ENCODE assay signal across 8 cellular contexts in genomic region chr7:832292-832967, GRCh38.
DNase-seq lines count a peak whose midpoint lies in the region; ATAC-seq lines count a peak whose summit lies in the region.

A gene with protein sequence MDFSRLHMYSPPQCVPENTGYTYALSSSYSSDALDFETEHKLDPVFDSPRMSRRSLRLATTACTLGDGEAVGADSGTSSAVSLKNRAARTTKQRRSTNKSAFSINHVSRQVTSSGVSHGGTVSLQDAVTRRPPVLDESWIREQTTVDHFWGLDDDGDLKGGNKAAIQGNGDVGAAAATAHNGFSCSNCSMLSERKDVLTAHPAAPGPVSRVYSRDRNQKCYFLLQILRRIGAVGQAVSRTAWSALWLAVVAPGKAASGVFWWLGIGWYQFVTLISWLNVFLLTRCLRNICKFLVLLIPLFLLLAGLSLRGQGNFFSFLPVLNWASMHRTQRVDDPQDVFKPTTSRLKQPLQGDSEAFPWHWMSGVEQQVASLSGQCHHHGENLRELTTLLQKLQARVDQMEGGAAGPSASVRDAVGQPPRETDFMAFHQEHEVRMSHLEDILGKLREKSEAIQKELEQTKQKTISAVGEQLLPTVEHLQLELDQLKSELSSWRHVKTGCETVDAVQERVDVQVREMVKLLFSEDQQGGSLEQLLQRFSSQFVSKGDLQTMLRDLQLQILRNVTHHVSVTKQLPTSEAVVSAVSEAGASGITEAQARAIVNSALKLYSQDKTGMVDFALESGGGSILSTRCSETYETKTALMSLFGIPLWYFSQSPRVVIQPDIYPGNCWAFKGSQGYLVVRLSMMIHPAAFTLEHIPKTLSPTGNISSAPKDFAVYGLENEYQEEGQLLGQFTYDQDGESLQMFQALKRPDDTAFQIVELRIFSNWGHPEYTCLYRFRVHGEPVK (plus strand): TSS chr7:832476. CDS start chr7:832525, 49 bp downstream.

- H3K4me3 ChIP-seq in mucosa of rectum (ENCODE audit: low read length in 2 of 2), result peak within 1 kb of the TSS; percentile 11 to 52

- peaks cover 5 to 11% of the 10 kb centered on the region in 2 donors for H3K36me3 ChIP-seq in mucosa of rectum (ENCODE audit: control insufficient read depth in 2 of 2, insufficient read depth in 2 of 2, low read length in 2 of 2)

- no peaks in the 10 kb centered on the region for H3K27me3 ChIP-seq in mucosa of rectum (ENCODE audit: control insufficient read depth in 2 of 2, insufficient read depth in 2 of 2, low read length in 2 of 2)

- H3K9ac ChIP-seq in mucosa of rectum (ENCODE audit: low read depth in 1 of 2, low read length in 2 of 2), result peak within 1 kb of the TSS; percentile 9 to 49

- ATAC-seq in HG03521 (IDR thresholded peaks at IDR 0.05; ENCODE audit: unreplicated experiment), result peak; percentile 47
- ATAC-seq in stimulated activated naive CD8-positive, alpha-beta T cell treated with anti-CD3 and anti-CD28 coated beads, Interleukin-15, Interleukin-2, amounts not matched to agents 100 U/mL and 50 U/mL, for 24 hours, result peak; percentile 81

- H3K27ac ChIP-seq in mucosa of rectum (ENCODE audit: low read depth in 2 of 2, low read length in 2 of 2), result peak within 1 kb of the TSS; percentile 69 to 75

- no peaks in the 10 kb centered on the region for H3K9me3 ChIP-seq in mucosa of rectum (ENCODE audit: control insufficient read depth in 2 of 2, low read length in 2 of 2)

- peaks cover 27 to 35% of the 10 kb centered on the region in 2 donors for H3K4me1 ChIP-seq in mucosa of rectum (ENCODE audit: control insufficient read depth in 2 of 2, insufficient read depth in 2 of 2, low read length in 2 of 2)

- peak; percentile 48 for DNase-seq in DMS53 (lab: John Stamatoyannopoulos, UW)
- no peak for DNase-seq in DMS53 treated with DMSO at 0.1 percent for 48 hours (lab: John Stamatoyannopoulos, UW; ENCODE audit: unreplicated experiment)
- DNase-seq in activated CD4-positive, alpha-beta T cell treated with anti-CD3 and anti-CD28 coated beads, Interleukin-2, amount 50 U/mL, for 48 hours, result peak; percentile 60 to 72
- peak; percentile 20 for DNase-seq in effector CD8-positive, alpha-beta T cell (lab: John Stamatoyannopoulos, UW)
- peak; percentile 63 for DNase-seq in stimulated activated naive CD8-positive, alpha-beta T cell treated with anti-CD3 and anti-CD28 coated beads, Interleukin-15, Interleukin-2, amounts not matched to agents 100 U/mL and 50 U/mL, for 24 hours
- DNase-seq in HuH-7 (ENCODE audit: low spot score), result no peak

Comparison
In these comparisons a context has a peak if more than half of its experiments do, and no peak if none do; other contexts are left out.
1. DNase-seq: peak in DMS53 (single experiment), activated CD4-positive, alpha-beta T cell treated with anti-CD3 and anti-CD28 coated beads, Interleukin-2, amount 50 U/mL, for 48 hours (2 of 2), effector CD8-positive, alpha-beta T cell (single experiment) and stimulated activated naive CD8-positive, alpha-beta T cell treated with anti-CD3 and anti-CD28 coated beads, Interleukin-15, Interleukin-2, amounts not matched to agents 100 U/mL and 50 U/mL, for 24 hours (single experiment); none in DMS53 treated with DMSO at 0.1 percent for 48 hours (single experiment) and HuH-7 (single experiment).